Comparison of ENCODE assay signal across 1 cellular context in genomic region chr6:138419766-138420165, GRCh38.
TF ChIP-seq lines count a peak whose summit lies in the region.

No MANE protein-coding gene starts in this region.

TF ChIP-seq in HepG2, 621 proteins besides CTCF, POLR2A, EP300 and RAD21 (continued from another document):
- TF ChIP-seq ARID3A (IDR thresholded peaks at IDR 0.05; ENCODE audit: low read depth, low read length) (no peak), NCOR1 (IDR thresholded peaks at IDR 0.05; ENCODE audit: borderline replicate concordance, low read length) (peak; percentile 67; the same call in 1 of the 2 replicates), THAP9 (CRISPR knock-in tag; IDR thresholded peaks at IDR 0.05; ENCODE audit: borderline replicate concordance) (no peak), ZKSCAN1 (IDR thresholded peaks at IDR 0.05; ENCODE audit: low read length) (no peak), ZNF326 (CRISPR knock-in tag; IDR thresholded peaks at IDR 0.05; ENCODE audit: borderline replicate concordance) (no peak), ZNF670 (CRISPR knock-in tag; IDR thresholded peaks at IDR 0.05; ENCODE audit: borderline replicate concordance) (no peak), ISL2 (CRISPR knock-in tag; IDR thresholded peaks at IDR 0.05) (no peak), SMC3 (IDR thresholded peaks at IDR 0.05; ENCODE audit: low read length) (no peak), NONO (IDR thresholded peaks at IDR 0.05) (no peak), NONO (CRISPR knock-in tag; conservative IDR thresholded peaks at IDR 0.05) (peak; percentile 65), ZNF160 (CRISPR knock-in tag; IDR thresholded peaks at IDR 0.05) (no peak; the same call in 1 of the 2 replicates), ZNF549 (CRISPR knock-in tag; IDR thresholded peaks at IDR 0.05) (no peak), ZNF562 (CRISPR knock-in tag; IDR thresholded peaks at IDR 0.05; ENCODE audit: borderline replicate concordance) (no peak), BCLAF1 (IDR thresholded peaks at IDR 0.05) (no peak), ZNF136 (CRISPR knock-in tag; IDR thresholded peaks at IDR 0.05; ENCODE audit: low read depth) (no peak), TSC22D2 (CRISPR knock-in tag; IDR thresholded peaks at IDR 0.05; ENCODE audit: borderline replicate concordance) (no peak)
- TF ChIP-seq, protein P1, sequence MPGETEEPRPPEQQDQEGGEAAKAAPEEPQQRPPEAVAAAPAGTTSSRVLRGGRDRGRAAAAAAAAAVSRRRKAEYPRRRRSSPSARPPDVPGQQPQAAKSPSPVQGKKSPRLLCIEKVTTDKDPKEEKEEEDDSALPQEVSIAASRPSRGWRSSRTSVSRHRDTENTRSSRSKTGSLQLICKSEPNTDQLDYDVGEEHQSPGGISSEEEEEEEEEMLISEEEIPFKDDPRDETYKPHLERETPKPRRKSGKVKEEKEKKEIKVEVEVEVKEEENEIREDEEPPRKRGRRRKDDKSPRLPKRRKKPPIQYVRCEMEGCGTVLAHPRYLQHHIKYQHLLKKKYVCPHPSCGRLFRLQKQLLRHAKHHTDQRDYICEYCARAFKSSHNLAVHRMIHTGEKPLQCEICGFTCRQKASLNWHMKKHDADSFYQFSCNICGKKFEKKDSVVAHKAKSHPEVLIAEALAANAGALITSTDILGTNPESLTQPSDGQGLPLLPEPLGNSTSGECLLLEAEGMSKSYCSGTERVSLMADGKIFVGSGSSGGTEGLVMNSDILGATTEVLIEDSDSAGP (CRISPR knock-in tag; IDR thresholded peaks at IDR 0.05; ENCODE audit: borderline replicate concordance): no peak
